30 cellular contexts compared by ENCODE assay signal in the genomic region with DNA sequence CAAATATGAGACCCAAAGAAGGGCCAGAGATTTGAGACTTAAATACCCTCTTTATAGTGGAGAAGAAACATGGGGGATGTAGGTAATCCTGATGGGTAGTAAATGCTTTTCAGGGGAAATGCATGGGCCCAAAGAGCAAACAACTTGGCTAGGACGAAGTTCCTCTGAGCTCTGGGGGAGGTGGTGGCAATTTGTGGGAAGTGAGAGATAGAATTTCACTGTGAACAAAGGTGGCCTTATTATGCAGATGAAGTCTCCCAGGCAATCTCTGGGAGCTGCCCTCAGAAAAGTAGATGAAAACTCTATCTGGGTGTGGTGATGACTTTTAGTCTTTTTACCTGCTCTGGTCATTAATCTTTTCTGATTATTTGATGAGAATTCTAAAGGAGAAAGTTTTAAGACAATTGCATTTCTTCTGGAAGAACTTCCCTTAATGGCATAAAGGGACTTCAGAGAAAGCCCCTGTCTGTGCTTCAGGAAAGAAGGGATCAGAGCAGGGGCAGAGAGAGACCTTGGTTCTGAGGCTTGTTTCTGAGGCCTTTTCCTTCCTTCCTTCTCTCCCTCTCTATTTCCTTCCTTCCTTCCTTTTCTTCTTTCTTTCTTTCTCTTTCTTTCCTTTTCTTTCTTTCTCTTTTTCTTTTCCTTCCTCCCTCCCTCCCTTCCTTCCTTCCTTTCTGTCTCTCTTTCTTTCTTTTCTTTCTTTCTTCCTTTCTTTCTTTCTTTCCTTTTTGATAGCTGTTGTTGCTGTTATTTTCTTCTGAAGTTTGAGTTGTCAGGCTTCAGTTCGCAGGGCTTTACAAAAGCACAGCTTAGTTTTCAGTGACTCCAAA. TPM values are rescaled to one million over a fixed set of nuclear protein-coding genes. Genes with fewer than 3 reads are reported as not detected.
DNase-seq lines count a peak whose midpoint lies in the region; ATAC-seq, FAIRE-seq and TF ChIP-seq lines count a peak whose summit lies in the region.
"Had no signal": no experiment of that assay in that cellular context is flagged by ENCODE, and none has a peak within 500 bp of the region (broad histone marks: within the 10 kb centered on the region; RNA-seq: fewer than 3 reads in every experiment).

No MANE protein-coding gene starts in this region.

- POLR2A ChIA-PET in HepG2 (lab: Yijun Ruan, JAX): no interaction called here
- POLR2A ChIA-PET in activated CD4-positive, alpha-beta T cell treated with anti-CD3 and anti-CD28 coated beads, Interleukin-2, amount 10 ng/mL, durations not matched to agents 7 days and 5 days (lab: Charles Lee): no interaction called here

- H3K27me3 Mint-ChIP-seq in activated CD4-positive, alpha-beta T cell treated with anti-CD3 and anti-CD28 coated beads, Interleukin-2, amount 10 ng/mL, durations not matched to agents 7 days and 5 days: no peaks in the 10 kb centered on the region

- no peaks in the 10 kb centered on the region for H3K27me3 ChIP-seq in HepG2 (ENCODE audit: control insufficient read depth in 1 of 2, insufficient read depth in 2 of 2, low read length in 2 of 2)
- H3K27me3 ChIP-seq in right lobe of liver: no peaks in the 10 kb centered on the region
- H3K27me3 ChIP-seq in colonic mucosa: no peaks in the 10 kb centered on the region
- H3K27me3 ChIP-seq: tibial artery had no signal

- peak; percentile 87 for ATAC-seq in HepG2
- ATAC-seq in right lobe of liver: no peak
- ATAC-seq in left colon: peak; percentile 77
- ATAC-seq: activated CD4-positive, CD25-positive, alpha-beta regulatory T cell treated with anti-CD3 and anti-CD28 coated beads, Interleukin-2, amount 50 U/mL, for 24 hours; lower lobe of right lung had no signal

- H3K27ac Mint-ChIP-seq in activated CD4-positive, alpha-beta T cell treated with anti-CD3 and anti-CD28 coated beads, Interleukin-2, amount 10 ng/mL, durations not matched to agents 7 days and 5 days: no peak overlapping the region
- H3K27ac Mint-ChIP-seq: activated T-cell treated with anti-CD3 and anti-CD28 coated beads, Interleukin-2, amount 50 U/mL, for 24 hours; CD8-positive, alpha-beta memory T cell; stimulated activated naive CD8-positive, alpha-beta T cell treated with anti-CD3 and anti-CD28 coated beads, Interleukin-15, Interleukin-2, amounts not matched to agents 100 ng/mL and 50 ng/mL, for 24 hours had no signal

- H3K4me1 Mint-ChIP-seq in activated CD4-positive, alpha-beta T cell treated with anti-CD3 and anti-CD28 coated beads, Interleukin-2, amount 10 ng/mL, durations not matched to agents 7 days and 5 days: no peaks in the 10 kb centered on the region
- H3K4me1 Mint-ChIP-seq: CD8-positive, alpha-beta memory T cell had no signal

- CTCF ChIA-PET in HepG2 (lab: Yijun Ruan, JAX; ENCODE audit: low intra/inter-chr PET ratio, low total read pairs): no interaction called here
- CTCF ChIA-PET in activated CD4-positive, alpha-beta T cell treated with anti-CD3 and anti-CD28 coated beads, Interleukin-2, amount 10 ng/mL, durations not matched to agents 7 days and 5 days (lab: Charles Lee): no interaction called here

- H3K4me1 ChIP-seq in HepG2 (ENCODE audit: insufficient read depth, low read length): peaks cover 31% of the 10 kb centered on the region
- H3K4me1 ChIP-seq in right lobe of liver: peaks cover 0 to 6% (median 0%) of the 10 kb centered on the region in 4 donors
- no peaks in the 10 kb centered on the region for H3K4me1 ChIP-seq in colonic mucosa
- H3K4me1 ChIP-seq: lower lobe of right lung, spleen, tibial artery had no signal

- TF ChIP-seq RAD21 in HepG2 (CRISPR knock-in tag; IDR thresholded peaks at IDR 0.05): no peak

- H3K36me3 ChIP-seq in HepG2 (replicated peaks in 1 of 2; ENCODE audit: control insufficient read depth in 1 of 2, insufficient read depth in 2 of 2, low read length in 2 of 2) (no peaks in the 10 kb centered on the region), right lobe of liver (no peaks in the 10 kb centered on the region), colonic mucosa (no peaks in the 10 kb centered on the region)
- H3K36me3 ChIP-seq: lower lobe of right lung, spleen, tibial artery had no signal

- H2AFZ ChIP-seq in HepG2 (ENCODE audit: low read length): no peak overlapping the region

- no peaks in the 10 kb centered on the region for H3K79me2 ChIP-seq in HepG2 (ENCODE audit: insufficient read depth, low read length)

- H3K4me2 ChIP-seq in HepG2 (ENCODE audit: low read depth, low read length): peak overlapping the region; percentile 58

- FAIRE-seq in HepG2 (lab: Jason Lieb, UNC) (peak; percentile 56), RCC 7860 (lab: Jason Lieb, UNC) (no peak)
- FAIRE-seq: bronchial epithelial cell, GM12891 had no signal

- H3K27ac ChIP-seq in HepG2 (ENCODE audit: extremely low read length, insufficient read depth, low read length): peak overlapping the region; percentile 51
- H3K27ac ChIP-seq in right lobe of liver: no peak overlapping the region
- peak overlapping the region; percentile 39 for H3K27ac ChIP-seq in colonic mucosa
- H3K27ac ChIP-seq: lower lobe of right lung, spleen, tibial artery had no signal

- no peaks in the 10 kb centered on the region for H3K9me3 ChIP-seq in HepG2 (ENCODE audit: low read length)
- no peaks in the 10 kb centered on the region for H3K9me3 ChIP-seq in right lobe of liver
- H3K9me3 ChIP-seq in colonic mucosa: no peaks in the 10 kb centered on the region
- H3K9me3 ChIP-seq: lower lobe of right lung, spleen, tibial artery had no signal

- intact Hi-C loops in HepG2 (cut with micrococcal nuclease; ENCODE audit: unreplicated experiment): loop anchor here (1.0 kb wide), 1 partner anchor 36 kb away; no protein-coding TSS in a partner anchor
- intact Hi-C loops in right lobe of liver (cut with DNase I): no loop called here
- intact Hi-C loops in colonic mucosa (cut with DNase I): no loop called here
- intact Hi-C loops in left colon (cut with DNase I, micrococcal nuclease): no loop called here

- H3K9ac ChIP-seq in HepG2 (ENCODE audit: insufficient read depth, low read depth, low read length): no peak overlapping the region
- H3K9ac ChIP-seq in colonic mucosa (ENCODE audit: low read depth in 2 of 2, low read length in 2 of 2): no peak overlapping the region

- TF ChIP-seq CTCF in HepG2 (CRISPR knock-in tag; IDR thresholded peaks at IDR 0.05) (no peak), right lobe of liver (IDR thresholded peaks at IDR 0.05) (no peak), colonic mucosa (IDR thresholded peaks at IDR 0.05) (no peak)

- DNase-seq in HepG2 (ENCODE audit: low spot score): peak; percentile 40
- DNase-seq in right lobe of liver: no peak
- peak; percentile 45 for DNase-seq in colonic mucosa
- peak in 1 of 2 donors; percentile 33 for DNase-seq in left colon
- DNase-seq in RCC 7860 (ENCODE audit: low spot score): no peak
- no peak for DNase-seq in ureter (ENCODE audit: low spot score)
- no peak for DNase-seq in activated CD4-positive, alpha-beta T cell treated with anti-CD3 and anti-CD28 coated beads, Interleukin-2, amount 10 ng/mL, durations not matched to agents 7 days and 5 days
- no peak for DNase-seq in OCI-M2 (lab: John Stamatoyannopoulos, UW; ENCODE audit: unreplicated experiment)
- DNase-seq: activated CD8-positive, alpha-beta memory T cell treated with anti-CD3 and anti-CD28 coated beads for 24 hours; activated naive CD4-positive, alpha-beta T cell treated with Interleukin-2 at 50 U/mL for 16 hours; activated T-cell treated with anti-CD3 and anti-CD28 coated beads, Interleukin-2, amount 50 U/mL, for 24 hours; AML-193; amniotic stem cell; CD8-positive, alpha-beta memory T cell; cortex of kidney; DMS53; glutamatergic neuron; islet precursor cell; lower lobe of right lung; NCI-H1417; NCI-H510A treated with DMSO at 0.1 percent for 48 hours; nucleus accumbens; spleen; stimulated activated CD4-positive, alpha-beta T cell treated with anti-CD3 and anti-CD28 coated beads, Interleukin-4, amount 100 ng/mL, for 1 hour; T1000; tibial artery had no signal

- no peaks in the 10 kb centered on the region for H3K36me3 Mint-ChIP-seq in activated CD4-positive, alpha-beta T cell treated with anti-CD3 and anti-CD28 coated beads, Interleukin-2, amount 10 ng/mL, durations not matched to agents 7 days and 5 days (ENCODE audit: low read depth)

- TF ChIP-seq POLR2A in HepG2 (IDR thresholded peaks at IDR 0.05; ENCODE audit: insufficient read depth in 1 of 2, low read depth in 2 of 2, low read length in 2 of 2) (no peak), right lobe of liver (IDR thresholded peaks at IDR 0.05) (no peak)

- no peaks in the 10 kb centered on the region for H3K9me3 Mint-ChIP-seq in activated CD4-positive, alpha-beta T cell treated with anti-CD3 and anti-CD28 coated beads, Interleukin-2, amount 10 ng/mL, durations not matched to agents 7 days and 5 days
- H3K9me3 Mint-ChIP-seq: activated T-cell treated with anti-CD3 and anti-CD28 coated beads, Interleukin-2, amount 50 U/mL, for 24 hours; stimulated activated naive CD8-positive, alpha-beta T cell treated with anti-CD3 and anti-CD28 coated beads, Interleukin-15, Interleukin-2, amounts not matched to agents 100 ng/mL and 50 ng/mL, for 24 hours had no signal

- 45% methylated on average over 2 of the region's 2 CpGs for whole genome bisulfite sequencing in HepG2 (ENCODE audit: low lambda C conversion rate)
- WGBS in right lobe of liver (ENCODE audit: insufficient coverage, low coverage, low lambda C conversion rate, missing lambda C conversion rate): 21% methylated on average over 2 of the region's 2 CpGs

- in situ Hi-C loops in HepG2 (cut with HindIII; ENCODE audit: extremely low pct_ligation_motif_present, low pct_unique_long_range_greater_than_20kb): no loop called here

- no peak overlapping the region for H3K4me3 Mint-ChIP-seq in activated CD4-positive, alpha-beta T cell treated with anti-CD3 and anti-CD28 coated beads, Interleukin-2, amount 10 ng/mL, durations not matched to agents 7 days and 5 days
- H3K4me3 Mint-ChIP-seq: activated T-cell treated with anti-CD3 and anti-CD28 coated beads, Interleukin-2, amount 50 U/mL, for 24 hours; CD8-positive, alpha-beta memory T cell; stimulated activated naive CD8-positive, alpha-beta T cell treated with anti-CD3 and anti-CD28 coated beads, Interleukin-15, Interleukin-2, amounts not matched to agents 100 ng/mL and 50 ng/mL, for 24 hours had no signal

- no peaks in the 10 kb centered on the region for H4K20me1 ChIP-seq in HepG2 (ENCODE audit: insufficient read depth, low read length)

- no TSS peak for BruUV-seq in HepG2 (replicated peaks; lab: Mats Ljungman, UMichigan)

- TF ChIP-seq EP300 in HepG2 (IDR thresholded peaks at IDR 0.05; ENCODE audit: low read depth in 2 of 2, low read length in 2 of 2): no peak
- TF ChIP-seq EP300 in HepG2 (CRISPR knock-in tag; IDR thresholded peaks at IDR 0.05; ENCODE audit: borderline replicate concordance): no peak

- H3K4me3 ChIP-seq in HepG2 (replicated peaks in 1 of 3; ENCODE audit: insufficient read depth in 1 of 3, low read depth in 2 of 3, low read length in 3 of 3): no peak overlapping the region
- no peak overlapping the region for H3K4me3 ChIP-seq in right lobe of liver
- no peak overlapping the region for H3K4me3 ChIP-seq in colonic mucosa
- H3K4me3 ChIP-seq: lower lobe of right lung, spleen, tibial artery had no signal

RNA-seq across cellular contexts. Expression of a gene that starts 37.5 kb away (rescaled TPM):
- total RNA-seq in HepG2 (2016; rRNA removed; fragmentation: Illumina TruSeq; extraction: Trizol): 14.7 and 24.6 TPM in 2 replicates
- 1.9 and 2.1 TPM in 2 replicates for total RNA-seq in HepG2 (2016; cell fraction: cytosol; rRNA removed; fragmentation: Illumina TruSeq; extraction: Trizol; ENCODE audit: low read depth)
- total RNA-seq in HepG2 (2016; cell fraction: insoluble cytoplasmic fraction; rRNA removed; fragmentation: Illumina TruSeq; extraction: Trizol): 16.3 and 20.8 TPM in 2 replicates
- total RNA-seq in HepG2 (2016; cell fraction: membrane; rRNA removed; fragmentation: Illumina TruSeq; extraction: Trizol): 6.2 and 7.1 TPM in 2 replicates
- total RNA-seq in HepG2 (2016; cell fraction: nucleus; rRNA removed; fragmentation: Illumina TruSeq; extraction: Trizol): 5.8 and 6.5 TPM in 2 replicates
- 11.2 and 13.4 TPM in 2 replicates for polyA plus RNA-seq in HepG2 (2011; rRNA removed)
- polyA plus RNA-seq in HepG2 (2011; cell fraction: cytosol; rRNA removed): 8.4 and 13.2 TPM in 2 replicates
- polyA plus RNA-seq in HepG2 (2011; cell fraction: nucleus; rRNA removed): 4.1 and 5.5 TPM in 2 replicates
- polyA plus RNA-seq in HepG2 (2012): 25.4 and 60.6 TPM in 2 replicates
- 2.4 and 3.0 TPM in 2 replicates for polyA plus RNA-seq in HepG2 (2016; cell fraction: cytosol; fragmentation: Illumina TruSeq; extraction: Trizol; ENCODE audit: low read depth)
- 17.5 and 18.6 TPM in 2 replicates for polyA plus RNA-seq in HepG2 (2016; cell fraction: insoluble cytoplasmic fraction; fragmentation: Illumina TruSeq; extraction: Trizol; ENCODE audit: low read depth)
- 3.6 and 5.3 TPM in 2 replicates for polyA plus RNA-seq in HepG2 (2016; cell fraction: membrane; fragmentation: Illumina TruSeq; extraction: Trizol; ENCODE audit: low read depth)
- 5.5 and 9.1 TPM in 2 replicates for polyA plus RNA-seq in HepG2 (2016; cell fraction: nucleus; fragmentation: Illumina TruSeq; extraction: Trizol; ENCODE audit: insufficient read depth, low read depth)
- 0.61 and 15.8 TPM in 2 replicates for polyA minus RNA-seq in HepG2 (2011; rRNA and poly(A)+ RNA removed; ENCODE audit: low replicate concordance)
- polyA minus RNA-seq in HepG2 (2011; cell fraction: cytosol; rRNA and poly(A)+ RNA removed): 12.3 and 16.6 TPM in 2 replicates
- 8.5 and 12.2 TPM in 2 replicates for polyA minus RNA-seq in HepG2 (2011; cell fraction: nucleus; rRNA and poly(A)+ RNA removed)
- total RNA-seq in right lobe of liver: 100 to 1,000 TPM in 3 of 6 experiments, 10 to 100 TPM in 3; 76.2 to 180 (median 109) TPM
- 100 to 1,000 TPM; 307 to 349 TPM for total RNA-seq in colonic mucosa
- total RNA-seq in left colon: 100 to 1,000 TPM; 381 to 497 TPM
- 241 TPM for total RNA-seq in ureter
- total RNA-seq in activated CD4-positive, alpha-beta T cell treated with anti-CD3 and anti-CD28 coated beads, Interleukin-2, amount 10 ng/mL, durations not matched to agents 7 days and 5 days: under 1 TPM; 0.10 to 0.12 TPM

Comparison
In these comparisons a context has a peak if more than half of its experiments do, and no peak if none do; other contexts are left out.
1. ATAC-seq: peak in HepG2 (single experiment) and left colon (single experiment); none in right lobe of liver (0 of 4).
2. DNase-seq: peak in HepG2 (single experiment) and colonic mucosa (single experiment); none in right lobe of liver (0 of 3), RCC 7860 (single experiment), ureter (single experiment), activated CD4-positive, alpha-beta T cell treated with anti-CD3 and anti-CD28 coated beads, Interleukin-2, amount 10 ng/mL, durations not matched to agents 7 days and 5 days (single experiment) and OCI-M2 (single experiment).
3. H3K27ac ChIP-seq: peak in HepG2 (single experiment) and colonic mucosa (single experiment); none in right lobe of liver (0 of 3).